In genomic region chr1:62530516-62531154, GRCh38 we compare ENCODE assay signal across 8 cellular contexts.
DNase-seq lines count a peak whose midpoint lies in the region; ATAC-seq lines count a peak whose summit lies in the region.

No MANE protein-coding gene starts in this region.

- ATAC-seq in GM19467 (IDR thresholded peaks at IDR 0.05; ENCODE audit: unreplicated experiment) (no peak), HG02852 (IDR thresholded peaks at IDR 0.05; ENCODE audit: unreplicated experiment) (no peak), HG02642 (IDR thresholded peaks at IDR 0.05; ENCODE audit: poor library complexity, unreplicated experiment) (no peak), GM21737 (IDR thresholded peaks at IDR 0.05; ENCODE audit: unreplicated experiment) (no peak)

- DNase-seq in EH (ENCODE audit: low read depth) (peak; percentile 63), NCI-H2107 treated with DMSO at 0.1 percent for 48 hours (lab: John Stamatoyannopoulos, UW; ENCODE audit: unreplicated experiment) (peak; percentile 47), ecto neural progenitor cell (ENCODE audit: low spot score) (peak; percentile 70), midbrain (lab: John Stamatoyannopoulos, UW) (peak; percentile 65)
